In the genomic region with DNA sequence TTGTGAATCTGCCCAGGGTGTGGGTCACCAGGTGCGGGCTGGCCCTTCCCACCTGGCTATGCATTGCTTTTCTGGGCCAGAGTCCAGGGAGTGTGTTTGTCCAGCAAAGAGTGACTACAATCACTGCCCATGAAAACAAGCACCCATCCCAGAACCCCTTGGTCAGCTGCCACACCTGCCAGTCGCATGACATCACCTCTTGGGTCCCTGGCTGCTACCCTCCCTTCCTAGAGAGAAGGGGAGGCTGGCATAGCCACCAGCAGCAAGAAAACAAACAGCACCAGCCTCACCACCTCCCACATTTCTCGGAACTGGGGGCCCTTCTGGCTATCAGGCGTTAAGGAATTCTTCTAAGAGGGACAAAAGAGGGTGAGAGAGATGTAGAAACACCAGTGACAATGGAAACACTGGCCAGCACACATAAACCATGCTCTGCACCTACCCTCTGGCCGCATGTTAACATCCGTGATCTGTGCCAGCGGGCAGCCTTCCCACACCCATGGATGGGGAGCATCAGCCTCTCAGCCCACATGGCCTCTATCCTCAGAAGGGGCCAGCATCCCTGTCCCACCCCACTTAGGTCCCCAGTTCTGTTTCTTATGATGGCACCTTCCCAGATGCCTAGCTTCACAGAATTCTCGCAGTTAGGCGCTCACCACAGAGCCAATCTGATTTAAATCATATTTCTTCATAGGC, we compare ENCODE assay signal across 19 cellular contexts.
DNase-seq lines count a peak whose midpoint lies in the region; ATAC-seq and TF ChIP-seq lines count a peak whose summit lies in the region.
"Had no signal": no experiment of that assay in that cellular context is flagged by ENCODE, and none has a peak within 500 bp of the region (broad histone marks: within the 10 kb centered on the region; RNA-seq: fewer than 3 reads in every experiment).

No MANE protein-coding gene starts in this region.

- POLR2A ChIA-PET in MCF 10A (lab: Yijun Ruan, JAX) (interaction anchor here (0.6 kb wide), 1 partner anchor 305 kb away, joined by 3 read pairs; no protein-coding TSS in a partner anchor), WTC11 (lab: Charles Lee) (no interaction called here)

- TF ChIP-seq CTCF in C4-2B (conservative IDR thresholded peaks at IDR 0.05) (no peak), MCF 10A (IDR thresholded peaks at IDR 0.05; ENCODE audit: unreplicated experiment) (no peak), lung (IDR thresholded peaks at IDR 0.05; ENCODE audit: control extremely low read depth, extremely low read depth) (no peak), GM20000 (IDR thresholded peaks at IDR 0.05; ENCODE audit: extremely low read depth, missing control alignments) (no peak), WTC11 (IDR thresholded peaks at IDR 0.05) (no peak)

- intact Hi-C loops in MCF 10A (cut with micrococcal nuclease) = no loop called here

- H3K9me3 Mint-ChIP-seq in MCF 10A (ENCODE audit: unreplicated experiment) = peaks cover 8% of the 10 kb centered on the region
- peaks cover 3% of the 10 kb centered on the region; the same call in 1 of the 2 replicates for H3K9me3 Mint-ChIP-seq in WTC11
- H3K9me3 Mint-ChIP-seq: activated naive CD4-positive, alpha-beta T cell treated with anti-CD3 and anti-CD28 coated beads, Interleukin-2, amount 10 ng/mL, durations not matched to agents 7 days and 5 days; central memory CD8-positive, alpha-beta T cell; T-helper 2 cell treated with Interferon-gamma antibody and Interleukin-4, amounts not matched to agents 5 μg/mL and 100 μg/mL, for 36 hours had no signal

- peak overlapping the region; percentile 78 for H3K27ac Mint-ChIP-seq in MCF 10A (ENCODE audit: low read depth, unreplicated experiment)
- H3K27ac Mint-ChIP-seq in WTC11 = no peak overlapping the region
- H3K27ac Mint-ChIP-seq: activated naive CD4-positive, alpha-beta T cell treated with anti-CD3 and anti-CD28 coated beads, Interleukin-2, amount 10 ng/mL, durations not matched to agents 7 days and 5 days; progenitor cell of endocrine pancreas; T-helper 2 cell treated with Interferon-gamma antibody and Interleukin-4, amounts not matched to agents 5 μg/mL and 100 μg/mL, for 36 hours had no signal

- peaks cover 0 to 11% of the 10 kb centered on the region in 2 donors for H3K9me3 ChIP-seq in lung (ENCODE audit: control insufficient read depth in 2 of 2, insufficient read depth in 1 of 2, low read length in 1 of 2)
- H3K9me3 ChIP-seq: Peyer's patch had no signal

- H3K27ac ChIP-seq in C4-2B (peak overlapping the region; percentile 76), lung (ENCODE audit: low read depth in 1 of 2, low read length in 1 of 2) (peak overlapping the region in 1 of 2 donors; percentile 75)
- H3K27ac ChIP-seq: Peyer's patch had no signal

- 71 to 80% methylated on average over 9 of the region's 9 CpGs for WGBS in lung, 2 donors

- CTCF ChIA-PET in MCF 10A (lab: Yijun Ruan, JAX) (no interaction called here), WTC11 (lab: Charles Lee) (no interaction called here)

- H3K27me3 Mint-ChIP-seq in MCF 10A (ENCODE audit: insufficient read depth, unreplicated experiment) (no peaks in the 10 kb centered on the region), WTC11 (ENCODE audit: low read depth) (peaks cover 22% of the 10 kb centered on the region)

- BruUV-seq in MCF 10A (replicated peaks; lab: Mats Ljungman, UMichigan) = no TSS peak

- H3K4me1 Mint-ChIP-seq in MCF 10A (ENCODE audit: insufficient read depth, unreplicated experiment) (peaks cover 32% of the 10 kb centered on the region), WTC11 (no peaks in the 10 kb centered on the region)
- H3K4me1 Mint-ChIP-seq: activated naive CD4-positive, alpha-beta T cell treated with anti-CD3 and anti-CD28 coated beads, Interleukin-2, amount 10 ng/mL, durations not matched to agents 7 days and 5 days; central memory CD8-positive, alpha-beta T cell had no signal

- peaks cover 0 to 6% of the 10 kb centered on the region in 2 donors for H3K4me1 ChIP-seq in lung (ENCODE audit: control insufficient read depth in 2 of 2, insufficient read depth in 2 of 2, low read length in 2 of 2)
- H3K4me1 ChIP-seq: Peyer's patch had no signal

- H3K36me3 ChIP-seq in lung (ENCODE audit: control insufficient read depth in 2 of 2, insufficient read depth in 2 of 2, low read length in 2 of 2) = no peaks in the 10 kb centered on the region
- H3K36me3 ChIP-seq: Peyer's patch had no signal

- H3K36me3 Mint-ChIP-seq in MCF 10A (ENCODE audit: insufficient read depth, unreplicated experiment) (no peaks in the 10 kb centered on the region), WTC11 (no peaks in the 10 kb centered on the region)
- H3K36me3 Mint-ChIP-seq: activated naive CD4-positive, alpha-beta T cell treated with anti-CD3 and anti-CD28 coated beads, Interleukin-2, amount 10 ng/mL, durations not matched to agents 7 days and 5 days had no signal

- no peak overlapping the region for H3K4me3 ChIP-seq in lung
- H3K4me3 ChIP-seq: Peyer's patch had no signal

- DNase-seq in NCI-H2029 treated with DMSO at 0.1 percent for 48 hours (lab: John Stamatoyannopoulos, UW) = peak; percentile 87
- peak; percentile 55 for DNase-seq in MCF 10A (ENCODE audit: unreplicated experiment)
- DNase-seq in lung (ENCODE audit: low spot score) = peak; percentile 91
- no peak for DNase-seq in NCI-H446 treated with DMSO at 0.1 percent for 48 hours (lab: John Stamatoyannopoulos, UW)
- no peak for DNase-seq in GM20000 (ENCODE audit: low spot score)
- no peak for DNase-seq in OCI-M1 (lab: John Stamatoyannopoulos, UW)
- DNase-seq in WTC11 (ENCODE audit: low spot score) = no peak
- DNase-seq: activated naive CD4-positive, alpha-beta T cell treated with anti-CD3 and anti-CD28 coated beads, Interleukin-2, amount 10 ng/mL, durations not matched to agents 7 days and 5 days; hypothalamus; midbrain; NCI-H187 treated with DMSO at 0.1 percent for 48 hours; Peyer's patch; stimulated activated CD4-positive, alpha-beta T cell treated with anti-CD3 and anti-CD28 coated beads, Interleukin-2, amount 100 ng/mL, for 48 hours; stimulated activated naive CD4-positive, alpha-beta T cell had no signal

- H3K4me3 Mint-ChIP-seq in MCF 10A (ENCODE audit: unreplicated experiment) = no peak overlapping the region
- H3K4me3 Mint-ChIP-seq in WTC11 = no peak overlapping the region
- H3K4me3 Mint-ChIP-seq: activated naive CD4-positive, alpha-beta T cell treated with anti-CD3 and anti-CD28 coated beads, Interleukin-2, amount 10 ng/mL, durations not matched to agents 7 days and 5 days; central memory CD8-positive, alpha-beta T cell; T-helper 2 cell treated with Interferon-gamma antibody and Interleukin-4, amounts not matched to agents 5 μg/mL and 100 μg/mL, for 36 hours had no signal

- H3K27me3 ChIP-seq in lung (ENCODE audit: control insufficient read depth, insufficient read depth) = no peaks in the 10 kb centered on the region
- H3K27me3 ChIP-seq: Peyer's patch had no signal

- ATAC-seq in lung (ENCODE audit: insufficient read depth, low FRiP score) = peak; percentile 80
- no peak for ATAC-seq in WTC11
- ATAC-seq: HCT116 had no signal

TF ChIP-seq in WTC11, 78 proteins besides CTCF, POLR2A, EP300 and RAD21:
- TF ChIP-seq, protein P1, sequence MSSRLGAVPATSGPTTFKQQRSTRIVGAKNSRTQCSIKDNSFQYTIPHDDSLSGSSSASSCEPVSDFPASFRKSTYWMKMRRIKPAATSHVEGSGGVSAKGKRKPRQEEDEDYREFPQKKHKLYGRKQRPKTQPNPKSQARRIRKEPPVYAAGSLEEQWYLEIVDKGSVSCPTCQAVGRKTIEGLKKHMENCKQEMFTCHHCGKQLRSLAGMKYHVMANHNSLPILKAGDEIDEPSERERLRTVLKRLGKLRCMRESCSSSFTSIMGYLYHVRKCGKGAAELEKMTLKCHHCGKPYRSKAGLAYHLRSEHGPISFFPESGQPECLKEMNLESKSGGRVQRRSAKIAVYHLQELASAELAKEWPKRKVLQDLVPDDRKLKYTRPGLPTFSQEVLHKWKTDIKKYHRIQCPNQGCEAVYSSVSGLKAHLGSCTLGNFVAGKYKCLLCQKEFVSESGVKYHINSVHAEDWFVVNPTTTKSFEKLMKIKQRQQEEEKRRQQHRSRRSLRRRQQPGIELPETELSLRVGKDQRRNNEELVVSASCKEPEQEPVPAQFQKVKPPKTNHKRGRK (CRISPR knock-in tag; IDR thresholded peaks at IDR 0.05; ENCODE audit: borderline replicate concordance) = no peak
- TF ChIP-seq, protein P2, sequence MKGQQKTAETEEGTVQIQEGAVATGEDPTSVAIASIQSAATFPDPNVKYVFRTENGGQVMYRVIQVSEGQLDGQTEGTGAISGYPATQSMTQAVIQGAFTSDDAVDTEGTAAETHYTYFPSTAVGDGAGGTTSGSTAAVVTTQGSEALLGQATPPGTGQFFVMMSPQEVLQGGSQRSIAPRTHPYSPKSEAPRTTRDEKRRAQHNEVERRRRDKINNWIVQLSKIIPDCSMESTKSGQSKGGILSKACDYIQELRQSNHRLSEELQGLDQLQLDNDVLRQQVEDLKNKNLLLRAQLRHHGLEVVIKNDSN (CRISPR knock-in tag; IDR thresholded peaks at IDR 0.05) = no peak
- TF ChIP-seq ZNF423 (CRISPR knock-in tag; IDR thresholded peaks at IDR 0.05) (no peak), ZNF219 (CRISPR knock-in tag; IDR thresholded peaks at IDR 0.05; ENCODE audit: borderline replicate concordance) (no peak), ZNF232 (CRISPR knock-in tag; IDR thresholded peaks at IDR 0.05) (no peak), RELA (CRISPR knock-in tag; IDR thresholded peaks at IDR 0.05; ENCODE audit: borderline replicate concordance) (no peak), IRF2 (CRISPR knock-in tag; IDR thresholded peaks at IDR 0.05; ENCODE audit: borderline replicate concordance, low read depth) (no peak), JUN (CRISPR knock-in tag; IDR thresholded peaks at IDR 0.05) (no peak)
- TF ChIP-seq, protein P3, sequence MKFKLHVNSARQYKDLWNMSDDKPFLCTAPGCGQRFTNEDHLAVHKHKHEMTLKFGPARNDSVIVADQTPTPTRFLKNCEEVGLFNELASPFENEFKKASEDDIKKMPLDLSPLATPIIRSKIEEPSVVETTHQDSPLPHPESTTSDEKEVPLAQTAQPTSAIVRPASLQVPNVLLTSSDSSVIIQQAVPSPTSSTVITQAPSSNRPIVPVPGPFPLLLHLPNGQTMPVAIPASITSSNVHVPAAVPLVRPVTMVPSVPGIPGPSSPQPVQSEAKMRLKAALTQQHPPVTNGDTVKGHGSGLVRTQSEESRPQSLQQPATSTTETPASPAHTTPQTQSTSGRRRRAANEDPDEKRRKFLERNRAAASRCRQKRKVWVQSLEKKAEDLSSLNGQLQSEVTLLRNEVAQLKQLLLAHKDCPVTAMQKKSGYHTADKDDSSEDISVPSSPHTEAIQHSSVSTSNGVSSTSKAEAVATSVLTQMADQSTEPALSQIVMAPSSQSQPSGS (CRISPR knock-in tag; IDR thresholded peaks at IDR 0.05; ENCODE audit: borderline replicate concordance, low read depth) = no peak

Comparison
In these comparisons a context has a peak if more than half of its experiments do, and no peak if none do; other contexts are left out.
1. DNase-seq: peak in NCI-H2029 treated with DMSO at 0.1 percent for 48 hours (single experiment), MCF 10A (single experiment) and lung (single experiment); none in NCI-H446 treated with DMSO at 0.1 percent for 48 hours (single experiment), GM20000 (single experiment), OCI-M1 (single experiment) and WTC11 (single experiment).